In genomic region chr18:37188016-37188791, GRCh38 we compare ENCODE assay signal across 26 cellular contexts.
DNase-seq lines count a peak whose midpoint lies in the region; ATAC-seq and TF ChIP-seq lines count a peak whose summit lies in the region.
"Had no signal": no experiment of that assay in that cellular context is flagged by ENCODE, and none has a peak within 500 bp of the region (broad histone marks: within the 10 kb centered on the region; RNA-seq: fewer than 3 reads in every experiment).

No MANE protein-coding gene starts in this region.

- no peak overlapping the region for H3K4me3 ChIP-seq in testis
- H3K4me3 ChIP-seq: breast epithelium, lung, Peyer's patch, psoas muscle, upper lobe of left lung had no signal

- H3K4me1 ChIP-seq in testis, result no peaks in the 10 kb centered on the region
- H3K4me1 ChIP-seq: breast epithelium, Caco-2, Peyer's patch, psoas muscle, upper lobe of left lung had no signal

- H3K27me3 ChIP-seq in testis, result no peaks in the 10 kb centered on the region
- H3K27me3 ChIP-seq: breast epithelium, neutrophil, Peyer's patch, upper lobe of left lung had no signal

- WGBS in testis, 2 donors, result 81 to 83% methylated on average over 4 of the region's 4 CpGs

- H3K9me3 ChIP-seq in testis, result no peaks in the 10 kb centered on the region
- H3K9me3 ChIP-seq: breast epithelium, Caco-2, neutrophil, Peyer's patch, psoas muscle, upper lobe of left lung had no signal

- no peaks in the 10 kb centered on the region for H3K36me3 Mint-ChIP-seq in brain

- H3K4me1 Mint-ChIP-seq in brain, result peaks cover 15% of the 10 kb centered on the region
- H3K4me1 Mint-ChIP-seq: T-cell had no signal

- peak; percentile 4 for DNase-seq in AG08396 (ENCODE audit: low spot score)
- peak; percentile 7 for DNase-seq in LHCN-M2 (ENCODE audit: low read depth)
- peak; percentile 9 for DNase-seq in myocyte (ENCODE audit: low read depth)
- no peak for DNase-seq in testis
- no peak for DNase-seq in posterior vena cava (ENCODE audit: low spot score)
- no peak for DNase-seq in NOMO-1 treated with DMSO at 0.1 percent for 48 hours (lab: John Stamatoyannopoulos, UW; ENCODE audit: unreplicated experiment)
- DNase-seq: activated CD4-positive, alpha-beta T cell treated with anti-CD3 and anti-CD28 coated beads for 4 hours; activated CD8-positive, alpha-beta memory T cell treated with anti-CD3 and anti-CD28 coated beads for 24 hours; activated T-cell treated with anti-CD3 and anti-CD28 coated beads, Interleukin-2, amount 50 U/mL, for 1 hour; Caco-2; cortex of kidney; DND-41; NCI-H1417 treated with DMSO at 0.1 percent for 48 hours; NCI-H2081 treated with DMSO at 0.1 percent for 48 hours; NCI-H510A treated with DMSO at 0.1 percent for 48 hours; Peyer's patch; psoas muscle; small intestine; stimulated activated CD4-positive, alpha-beta T cell treated with anti-CD3 and anti-CD28 coated beads, Interleukin-1b, Interleukin-23, amount 100 ng/mL, for 48 hours; T-cell; upper lobe of left lung had no signal

- H3K27ac Mint-ChIP-seq in brain, result peak overlapping the region in 3 of 5 experiments; percentile 14 to 68 (median 60)
- H3K27ac Mint-ChIP-seq: T-cell had no signal

- H3K9me3 Mint-ChIP-seq in brain, result no peaks in the 10 kb centered on the region

- intact Hi-C loops in testis (cut with DNase I; ENCODE audit: low total_unique reads) (no loop called here), posterior vena cava (cut with DNase I) (no loop called here)

- TF ChIP-seq CTCF in brain (conservative IDR thresholded peaks at IDR 0.05) (no peak), testis (IDR thresholded peaks at IDR 0.05) (no peak)

- no peak for ATAC-seq in HG03097 (IDR thresholded peaks at IDR 0.05; ENCODE audit: low FRiP score, unreplicated experiment)
- ATAC-seq: psoas muscle, T-cell had no signal

- TF ChIP-seq POLR2A in testis (IDR thresholded peaks at IDR 0.05), result no peak

- H3K27ac ChIP-seq in testis, result no peak overlapping the region
- H3K27ac ChIP-seq: breast epithelium, neutrophil, Peyer's patch, psoas muscle, upper lobe of left lung had no signal

- peaks cover 3% of the 10 kb centered on the region for H3K27me3 Mint-ChIP-seq in brain
- H3K27me3 Mint-ChIP-seq: T-cell had no signal

- no peak overlapping the region for H3K4me3 Mint-ChIP-seq in brain
- H3K4me3 Mint-ChIP-seq: T-cell had no signal

- no peaks in the 10 kb centered on the region for H3K36me3 ChIP-seq in testis (ENCODE audit: low read depth, missing control alignments)
- H3K36me3 ChIP-seq: breast epithelium, neutrophil, Peyer's patch, upper lobe of left lung had no signal

Comparison
In these comparisons a context has a peak if more than half of its experiments do, and no peak if none do; other contexts are left out.
1. DNase-seq: peak in AG08396 (single experiment), LHCN-M2 (single experiment) and myocyte (single experiment); none in testis (single experiment), posterior vena cava (single experiment) and NOMO-1 treated with DMSO at 0.1 percent for 48 hours (single experiment).